Comparison of ENCODE assay signal across 8 cellular contexts in genomic region chr19:41398042-41398403, GRCh38. TPM values are rescaled to one million over a fixed set of nuclear protein-coding genes. Genes with fewer than 3 reads are reported as not detected.
A peak's percentile ranks its signal among the peaks of the same experiment; 100 is the strongest.
DNase-seq lines count a peak whose midpoint lies in the region; ATAC-seq, FAIRE-seq and TF ChIP-seq lines count a peak whose summit lies in the region.

No MANE protein-coding gene starts in this region.

- peaks cover 4% of the 10 kb centered on the region for H3K36me3 Mint-ChIP-seq in T-helper 1 cell treated with Interleukin-12 subunit alpha and Interleukin-12 subunit beta and Interleukin-4 antibody, amounts not matched to agents 30 μg/mL and 1 μg/mL, for 36 hours (ENCODE audit: low read depth)
- peaks cover 5% of the 10 kb centered on the region for H3K36me3 Mint-ChIP-seq in activated naive CD8-positive, alpha-beta T cell

- FAIRE-seq in kidney (lab: Jason Lieb, UNC) = no peak

- H3K4me1 ChIP-seq in kidney (ENCODE audit: control insufficient read depth in 1 of 2, insufficient read depth in 1 of 2, low read depth in 1 of 2, low read length in 2 of 2) (peaks cover 7 to 19% of the 10 kb centered on the region in 2 donors), testis (peaks cover 17% of the 10 kb centered on the region)

- TF ChIP-seq CTCF in kidney (IDR thresholded peaks at IDR 0.05; ENCODE audit: borderline replicate concordance, extremely low read depth, insufficient read depth) (no peak), testis (IDR thresholded peaks at IDR 0.05) (no peak)

- H3K9me3 Mint-ChIP-seq in T-helper 1 cell treated with Interleukin-12 subunit alpha and Interleukin-12 subunit beta and Interleukin-4 antibody, amounts not matched to agents 30 μg/mL and 1 μg/mL, for 36 hours = no peaks in the 10 kb centered on the region
- no peaks in the 10 kb centered on the region for H3K9me3 Mint-ChIP-seq in activated naive CD8-positive, alpha-beta T cell (ENCODE audit: low read depth)

- peaks cover 29% of the 10 kb centered on the region for H3K4me1 Mint-ChIP-seq in T-helper 1 cell treated with Interleukin-12 subunit alpha and Interleukin-12 subunit beta and Interleukin-4 antibody, amounts not matched to agents 30 μg/mL and 1 μg/mL, for 36 hours (ENCODE audit: low read depth)
- peaks cover 38% of the 10 kb centered on the region for H3K4me1 Mint-ChIP-seq in activated naive CD8-positive, alpha-beta T cell (ENCODE audit: low read depth)

- WGBS in testis, 2 donors = 0 to 1% methylated on average over 5 of the region's 5 CpGs

- no peaks in the 10 kb centered on the region for H3K27me3 ChIP-seq in testis

- H3K9me3 ChIP-seq in kidney (ENCODE audit: control insufficient read depth in 1 of 2, low read length in 2 of 2) = no peaks in the 10 kb centered on the region
- H3K9me3 ChIP-seq in testis = no peaks in the 10 kb centered on the region

- H3K36me3 ChIP-seq in kidney (ENCODE audit: control insufficient read depth in 1 of 2, insufficient read depth in 2 of 2, low read length in 2 of 2) (peaks cover 0 to 3% of the 10 kb centered on the region in 2 donors), testis (ENCODE audit: low read depth, missing control alignments) (no peaks in the 10 kb centered on the region)

- DNase-seq in T-helper 1 cell = no peak
- no peak for DNase-seq in kidney
- no peak for DNase-seq in testis
- no peak for DNase-seq in hippocampal formation (lab: John Stamatoyannopoulos, UW)
- no peak for DNase-seq in putamen (ENCODE audit: low spot score)

- no peak for ATAC-seq in activated CD4-positive, CD25-positive, alpha-beta regulatory T cell treated with anti-CD3 and anti-CD28 coated beads, Interleukin-2, amount 50 U/mL, for 24 hours

- H3K27me3 Mint-ChIP-seq in T-helper 1 cell treated with Interleukin-12 subunit alpha and Interleukin-12 subunit beta and Interleukin-4 antibody, amounts not matched to agents 30 μg/mL and 1 μg/mL, for 36 hours (ENCODE audit: low read depth) = no peaks in the 10 kb centered on the region
- no peaks in the 10 kb centered on the region for H3K27me3 Mint-ChIP-seq in activated naive CD8-positive, alpha-beta T cell

- H3K27ac Mint-ChIP-seq in T-helper 1 cell treated with Interleukin-12 subunit alpha and Interleukin-12 subunit beta and Interleukin-4 antibody, amounts not matched to agents 30 μg/mL and 1 μg/mL, for 36 hours = peak overlapping the region; percentile 100
- peak overlapping the region; percentile 100 for H3K27ac Mint-ChIP-seq in activated naive CD8-positive, alpha-beta T cell

- H3K27ac ChIP-seq in kidney (ENCODE audit: low read depth in 2 of 2, low read length in 2 of 2) (peak overlapping the region; percentile 91 to 97), testis (peak overlapping the region; percentile 80 to 92)

- H3K4me3 ChIP-seq in kidney (ENCODE audit: low read length in 2 of 2) (peak overlapping the region; percentile 95 to 100), testis (peak overlapping the region; percentile 93 to 98)

- no peak for TF ChIP-seq POLR2A in testis (IDR thresholded peaks at IDR 0.05)

- peak overlapping the region; percentile 92 to 94 for H3K9ac ChIP-seq in kidney (ENCODE audit: low read length in 2 of 2)

- intact Hi-C loops in kidney (cut with DNase I) (no loop called here), testis (cut with DNase I; ENCODE audit: low total_unique reads) (no loop called here)

- peak overlapping the region; percentile 97 for H3K4me3 Mint-ChIP-seq in T-helper 1 cell treated with Interleukin-12 subunit alpha and Interleukin-12 subunit beta and Interleukin-4 antibody, amounts not matched to agents 30 μg/mL and 1 μg/mL, for 36 hours
- peak overlapping the region; percentile 99 for H3K4me3 Mint-ChIP-seq in activated naive CD8-positive, alpha-beta T cell

RNA-seq across cellular contexts. Expression of gene BCKDHA, which starts 0.4 kb away (rescaled TPM):
- total RNA-seq in kidney (30.9 TPM), testis (10 to 100 TPM; 80.8 to 81.3 TPM)
- polyA plus RNA-seq in kidney (ENCODE audit: insufficient read depth, low read depth, low replicate concordance) (72.2 TPM), testis (ENCODE audit: insufficient read depth, low read depth, low replicate concordance) (53.1 TPM)

RNA-seq across cellular contexts. Expression of gene EXOSC5, which starts 0.9 kb away (rescaled TPM):
- total RNA-seq in kidney = 16.8 TPM
- 15.5 TPM for polyA plus RNA-seq in kidney (ENCODE audit: insufficient read depth, low read depth, low replicate concordance)
- 10 to 100 TPM; 19.1 to 23.8 TPM for total RNA-seq in testis
- 28.0 TPM for polyA plus RNA-seq in testis (ENCODE audit: insufficient read depth, low read depth, low replicate concordance)

RNA-seq across cellular contexts. Expression of gene TMEM91, which starts 21.7 kb away (rescaled TPM):
- total RNA-seq in kidney = 9.5 TPM
- 24.3 TPM for polyA plus RNA-seq in kidney (ENCODE audit: insufficient read depth, low read depth, low replicate concordance)
- 10 to 100 TPM; 17.0 to 32.9 TPM for total RNA-seq in testis
- polyA plus RNA-seq in testis (ENCODE audit: insufficient read depth, low read depth, low replicate concordance) = 33.2 TPM

RNA-seq across cellular contexts. Expression of gene B3GNT8, which starts 29.2 kb away (rescaled TPM):
- 4.4 TPM for total RNA-seq in kidney
- polyA plus RNA-seq in kidney (ENCODE audit: insufficient read depth, low read depth, low replicate concordance) = 6.5 TPM
- 1 to 10 TPM; 1.0 to 1.2 TPM for total RNA-seq in testis
- 1.3 TPM for polyA plus RNA-seq in testis (ENCODE audit: insufficient read depth, low read depth, low replicate concordance)

RNA-seq across cellular contexts. Expression of gene B9D2, which starts 34.1 kb away (rescaled TPM):
- 12.6 TPM for total RNA-seq in kidney
- 15.7 TPM for polyA plus RNA-seq in kidney (ENCODE audit: insufficient read depth, low read depth, low replicate concordance)
- total RNA-seq in testis = 10 to 100 TPM in 1 of 2 donors, 1 to 10 TPM in 1; 6.7 to 13.5 TPM
- polyA plus RNA-seq in testis (ENCODE audit: insufficient read depth, low read depth, low replicate concordance) = 14.6 TPM
